Comparison of ENCODE assay signal across 22 cellular contexts in the genomic region with DNA sequence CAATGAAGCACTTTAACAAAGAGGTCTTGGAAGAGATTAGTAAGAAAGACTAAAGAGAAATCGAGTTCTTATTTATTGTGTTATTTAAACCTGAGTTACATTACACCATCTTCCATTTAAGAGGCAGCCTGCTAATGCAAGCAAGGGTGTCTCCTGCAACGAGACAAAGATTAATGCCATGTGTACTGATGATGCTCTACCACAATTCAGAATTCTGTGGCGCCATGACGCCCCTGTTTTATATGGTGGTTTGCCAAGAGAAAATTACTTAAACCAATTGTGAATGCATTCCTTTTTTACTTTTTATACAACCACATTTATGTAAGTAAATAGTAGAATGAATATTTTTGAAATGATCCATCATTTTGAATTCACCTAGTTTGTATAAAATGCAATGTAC.
DNase-seq lines count a peak whose midpoint lies in the region; ATAC-seq and TF ChIP-seq lines count a peak whose summit lies in the region.
"Had no signal": no experiment of that assay in that cellular context is flagged by ENCODE, and none has a peak within 500 bp of the region (broad histone marks: within the 10 kb centered on the region; RNA-seq: fewer than 3 reads in every experiment).

No MANE protein-coding gene starts in this region.

- TF ChIP-seq CTCF in AG09309 (IDR thresholded peaks at IDR 0.05; ENCODE audit: control insufficient read depth, insufficient read depth, low read depth, low read length, missing control alignments) (no peak), fibroblast of the aortic adventitia (IDR thresholded peaks at IDR 0.05; ENCODE audit: insufficient read depth, low read length) (no peak)

- H3K4me3 ChIP-seq in AG09309 (ENCODE audit: control insufficient read depth, low read depth, low read length) (no peak overlapping the region), fibroblast of the aortic adventitia (ENCODE audit: low read depth, low read length) (no peak overlapping the region)
- H3K4me3 ChIP-seq: A549, K562 had no signal

- ATAC-seq in HG02763 (IDR thresholded peaks at IDR 0.05; ENCODE audit: unreplicated experiment): no peak
- ATAC-seq: A549, K562 had no signal

- DNase-seq in AG09309 (ENCODE audit: low read depth) (peak; percentile 73), EL (peak; percentile 10), astrocyte of the hippocampus (ENCODE audit: low read depth, low spot score) (peak; percentile 34), fibroblast of the aortic adventitia (ENCODE audit: low read depth) (peak; percentile 1), pons (ENCODE audit: low spot score) (no peak), 8988T (no peak), Kasumi-1 (lab: John Stamatoyannopoulos, UW) (no peak)
- DNase-seq: BE2C, Calu3, DMS79 treated with DMSO at 0.1 percent for 48 hours, H9, MV-4-11, NCI-H1105, NCI-H2029, NCI-H2171, NCI-H226, NCI-H510A, NCI-H69, SHP77 had no signal

Comparison
In these comparisons a context has a peak if more than half of its experiments do, and no peak if none do; other contexts are left out.
1. DNase-seq: peak in AG09309 (single experiment), EL (single experiment), astrocyte of the hippocampus (single experiment) and fibroblast of the aortic adventitia (single experiment); none in pons (single experiment), 8988T (single experiment) and Kasumi-1 (0 of 2).